ENCODE assay signal across 8 cellular contexts in the genomic region with DNA sequence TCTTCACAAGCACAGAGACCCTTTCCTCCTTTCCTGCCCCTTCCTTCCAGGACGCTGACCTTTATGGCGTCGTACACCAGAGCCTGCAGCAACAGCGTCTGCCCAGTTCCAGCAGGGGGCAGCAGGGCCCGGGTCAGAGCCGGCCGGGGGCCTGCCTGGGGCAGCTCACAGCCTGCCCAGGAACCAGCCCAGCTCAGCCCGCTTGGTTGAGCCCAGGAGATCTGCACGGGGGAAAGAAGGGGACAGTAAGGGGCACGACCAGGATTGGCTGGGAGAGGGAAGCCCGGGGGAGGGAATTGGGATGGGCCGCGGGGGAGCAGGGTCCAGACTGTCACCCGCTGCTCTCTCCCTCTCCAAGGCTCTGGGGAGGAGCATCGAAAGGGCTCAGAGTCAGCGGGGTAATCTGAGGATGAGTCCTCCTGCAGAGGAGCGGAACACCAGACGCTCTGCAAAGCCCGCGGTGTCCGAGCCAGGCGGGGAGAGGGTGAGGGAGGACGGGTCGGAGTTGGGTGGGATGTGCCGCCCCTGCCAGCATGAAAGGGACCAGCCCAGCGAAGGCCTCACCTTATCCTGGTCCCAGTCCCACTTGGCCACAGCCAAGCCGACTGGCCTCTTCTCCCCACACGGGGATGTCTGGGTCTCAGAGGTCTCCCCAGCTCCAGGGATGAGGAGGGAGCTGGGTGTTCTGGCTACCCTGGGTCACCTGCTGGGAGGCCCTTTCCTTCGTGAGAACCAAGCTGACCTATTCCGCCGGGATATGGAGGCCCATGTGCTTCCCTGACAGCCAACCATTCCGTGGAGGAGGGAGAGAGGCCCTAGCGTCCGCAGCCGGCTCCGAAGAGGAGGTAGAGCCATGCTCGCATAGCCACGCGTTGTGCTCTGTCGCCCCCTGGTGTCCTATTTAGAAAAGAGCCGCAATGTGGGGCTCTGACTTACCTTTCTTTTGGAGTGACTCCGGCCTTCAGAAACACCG. TPM values are rescaled to one million over a fixed set of nuclear protein-coding genes. Genes with fewer than 3 reads are reported as not detected.
DNase-seq lines count a peak whose midpoint lies in the region; ATAC-seq and TF ChIP-seq lines count a peak whose summit lies in the region.

No MANE protein-coding gene starts in this region.

- DNase-seq in NCI-H1092 (lab: John Stamatoyannopoulos, UW), result peak; percentile 74
- peak; percentile 86 for DNase-seq in globus pallidus (ENCODE audit: low spot score)
- DNase-seq in omental fat pad (ENCODE audit: low spot score), result peak; percentile 79
- peak; percentile 89 to 90 for DNase-seq in suprapubic skin (ENCODE audit: low spot score in 2 of 2)

- peak overlapping the region in 6 of 11 experiments; percentile 3 to 46 (median 24); a peak in 8 of 22 replicates for H3K27ac ChIP-seq in BLaER1 treated with 17β-estradiol and CSF1 and Interleukin-3, amounts not matched to agents 10 nM and 100 nM
- no peak overlapping the region for H3K27ac ChIP-seq in suprapubic skin

- H4K20me1 ChIP-seq in BLaER1 treated with 17β-estradiol and CSF1 and Interleukin-3, amounts not matched to agents 10 nM and 100 nM, result peaks cover 0 to 10% (median 0%) of the 10 kb centered on the region in 11 experiments; a peak in 3 of 22 replicates

- H3K9ac ChIP-seq in BLaER1 treated with 17β-estradiol and CSF1 and Interleukin-3, amounts not matched to agents 10 nM and 100 nM, result peak overlapping the region; percentile 37 to 74 (median 62); a peak in 21 of 22 replicates

- H3K4me1 Mint-ChIP-seq in activated naive CD4-positive, alpha-beta T cell treated with anti-CD3 and anti-CD28 coated beads, Interleukin-2, amount 50 U/mL, for 24 hours, result peaks cover 3% of the 10 kb centered on the region

- no peak for TF ChIP-seq POLR2A in suprapubic skin (IDR thresholded peaks at IDR 0.05)

- H3K27me3 ChIP-seq in BLaER1 treated with 17β-estradiol and CSF1 and Interleukin-3, amounts not matched to agents 10 nM and 100 nM, result peaks cover 8 to 33% (median 21%) of the 10 kb centered on the region in 11 experiments
- peaks cover 11% of the 10 kb centered on the region for H3K27me3 ChIP-seq in suprapubic skin

- no peaks in the 10 kb centered on the region for H3K36me3 ChIP-seq in BLaER1 treated with 17β-estradiol and CSF1 and Interleukin-3, amounts not matched to agents 10 nM and 100 nM
- no peaks in the 10 kb centered on the region for H3K36me3 ChIP-seq in suprapubic skin

- peak in 2 of 3 donors; percentile 25 to 65 for TF ChIP-seq CTCF in omental fat pad (IDR thresholded peaks at IDR 0.05)
- peak; percentile 64 to 83 for TF ChIP-seq CTCF in suprapubic skin (IDR thresholded peaks at IDR 0.05)

- H3K4me2 ChIP-seq in BLaER1 treated with 17β-estradiol and CSF1 and Interleukin-3, amounts not matched to agents 10 nM and 100 nM, result peak overlapping the region; percentile 95 to 100 (median 98)

- peak overlapping the region; percentile 52 to 72 (median 58) for H3K4me3 ChIP-seq in BLaER1 treated with 17β-estradiol and CSF1 and Interleukin-3, amounts not matched to agents 10 nM and 100 nM
- H3K4me3 ChIP-seq in suprapubic skin, result peak overlapping the region; percentile 46

- no peaks in the 10 kb centered on the region for H3K36me3 Mint-ChIP-seq in activated naive CD4-positive, alpha-beta T cell treated with anti-CD3 and anti-CD28 coated beads, Interleukin-2, amount 50 U/mL, for 24 hours

- peaks cover 9% of the 10 kb centered on the region for H3K27me3 Mint-ChIP-seq in activated naive CD4-positive, alpha-beta T cell treated with anti-CD3 and anti-CD28 coated beads, Interleukin-2, amount 50 U/mL, for 24 hours

- no peak for TF ChIP-seq EP300 in suprapubic skin (IDR thresholded peaks at IDR 0.05)

- peak overlapping the region; percentile 70 for H3K27ac Mint-ChIP-seq in activated naive CD4-positive, alpha-beta T cell treated with anti-CD3 and anti-CD28 coated beads, Interleukin-2, amount 50 U/mL, for 24 hours

- H3K9me3 Mint-ChIP-seq in activated naive CD4-positive, alpha-beta T cell treated with anti-CD3 and anti-CD28 coated beads, Interleukin-2, amount 50 U/mL, for 24 hours, result no peaks in the 10 kb centered on the region

- H3K4me1 ChIP-seq in BLaER1 treated with 17β-estradiol and CSF1 and Interleukin-3, amounts not matched to agents 10 nM and 100 nM, result peaks cover 7 to 15% (median 13%) of the 10 kb centered on the region in 10 experiments; a peak in 18 of 20 replicates
- peaks cover 16% of the 10 kb centered on the region for H3K4me1 ChIP-seq in suprapubic skin

- 14% methylated on average over 28 of the region's 43 CpGs for WGBS in suprapubic skin

- H3K9me3 ChIP-seq in BLaER1 treated with 17β-estradiol and CSF1 and Interleukin-3, amounts not matched to agents 10 nM and 100 nM (replicated peaks in 1 of 11), result no peaks in the 10 kb centered on the region
- no peaks in the 10 kb centered on the region for H3K9me3 ChIP-seq in suprapubic skin

- H3K4me3 Mint-ChIP-seq in activated naive CD4-positive, alpha-beta T cell treated with anti-CD3 and anti-CD28 coated beads, Interleukin-2, amount 50 U/mL, for 24 hours, result peak overlapping the region; percentile 90

- ATAC-seq in GM21447 (IDR thresholded peaks at IDR 0.05; ENCODE audit: unreplicated experiment) (peak; percentile 69), SK-N-SH treated with all-trans-retinoic acid at 6 μM for 48 hours (peak; percentile 94), omental fat pad (ENCODE audit: low FRiP score) (peak; percentile 87)

TF ChIP-seq in SK-N-SH treated with all-trans-retinoic acid at 6 μM for 48 hours, 23 proteins besides CTCF, POLR2A, EP300 and RAD21:
- TF ChIP-seq ZFP30 (CRISPR knock-in tag; IDR thresholded peaks at IDR 0.05) (no peak), TCF4 (CRISPR knock-in tag; IDR thresholded peaks at IDR 0.05; ENCODE audit: borderline replicate concordance) (no peak), CSDC2 (CRISPR knock-in tag; IDR thresholded peaks at IDR 0.05) (no peak), ZNF70 (CRISPR knock-in tag; IDR thresholded peaks at IDR 0.05) (no peak), BACH2 (CRISPR knock-in tag; IDR thresholded peaks at IDR 0.05; ENCODE audit: borderline replicate concordance) (no peak), ZFP3 (CRISPR knock-in tag; IDR thresholded peaks at IDR 0.05) (no peak), GLIS3 (CRISPR knock-in tag; IDR thresholded peaks at IDR 0.05) (no peak), TOX (CRISPR knock-in tag; IDR thresholded peaks at IDR 0.05; ENCODE audit: borderline replicate concordance) (no peak), ZNF565 (CRISPR knock-in tag; conservative IDR thresholded peaks at IDR 0.05; ENCODE audit: low read depth) (no peak)
- TF ChIP-seq, protein P1, sequence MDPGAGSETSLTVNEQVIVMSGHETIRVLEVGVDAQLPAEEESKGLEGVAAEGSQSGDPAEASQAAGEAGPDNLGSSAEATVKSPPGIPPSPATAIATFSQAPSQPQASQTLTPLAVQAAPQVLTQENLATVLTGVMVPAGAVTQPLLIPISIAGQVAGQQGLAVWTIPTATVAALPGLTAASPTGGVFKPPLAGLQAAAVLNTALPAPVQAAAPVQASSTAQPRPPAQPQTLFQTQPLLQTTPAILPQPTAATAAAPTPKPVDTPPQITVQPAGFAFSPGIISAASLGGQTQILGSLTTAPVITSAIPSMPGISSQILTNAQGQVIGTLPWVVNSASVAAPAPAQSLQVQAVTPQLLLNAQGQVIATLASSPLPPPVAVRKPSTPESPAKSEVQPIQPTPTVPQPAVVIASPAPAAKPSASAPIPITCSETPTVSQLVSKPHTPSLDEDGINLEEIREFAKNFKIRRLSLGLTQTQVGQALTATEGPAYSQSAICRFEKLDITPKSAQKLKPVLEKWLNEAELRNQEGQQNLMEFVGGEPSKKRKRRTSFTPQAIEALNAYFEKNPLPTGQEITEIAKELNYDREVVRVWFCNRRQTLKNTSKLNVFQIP (CRISPR knock-in tag; IDR thresholded peaks at IDR 0.05; ENCODE audit: borderline replicate concordance, low read depth), result no peak
- TF ChIP-seq, protein P2, sequence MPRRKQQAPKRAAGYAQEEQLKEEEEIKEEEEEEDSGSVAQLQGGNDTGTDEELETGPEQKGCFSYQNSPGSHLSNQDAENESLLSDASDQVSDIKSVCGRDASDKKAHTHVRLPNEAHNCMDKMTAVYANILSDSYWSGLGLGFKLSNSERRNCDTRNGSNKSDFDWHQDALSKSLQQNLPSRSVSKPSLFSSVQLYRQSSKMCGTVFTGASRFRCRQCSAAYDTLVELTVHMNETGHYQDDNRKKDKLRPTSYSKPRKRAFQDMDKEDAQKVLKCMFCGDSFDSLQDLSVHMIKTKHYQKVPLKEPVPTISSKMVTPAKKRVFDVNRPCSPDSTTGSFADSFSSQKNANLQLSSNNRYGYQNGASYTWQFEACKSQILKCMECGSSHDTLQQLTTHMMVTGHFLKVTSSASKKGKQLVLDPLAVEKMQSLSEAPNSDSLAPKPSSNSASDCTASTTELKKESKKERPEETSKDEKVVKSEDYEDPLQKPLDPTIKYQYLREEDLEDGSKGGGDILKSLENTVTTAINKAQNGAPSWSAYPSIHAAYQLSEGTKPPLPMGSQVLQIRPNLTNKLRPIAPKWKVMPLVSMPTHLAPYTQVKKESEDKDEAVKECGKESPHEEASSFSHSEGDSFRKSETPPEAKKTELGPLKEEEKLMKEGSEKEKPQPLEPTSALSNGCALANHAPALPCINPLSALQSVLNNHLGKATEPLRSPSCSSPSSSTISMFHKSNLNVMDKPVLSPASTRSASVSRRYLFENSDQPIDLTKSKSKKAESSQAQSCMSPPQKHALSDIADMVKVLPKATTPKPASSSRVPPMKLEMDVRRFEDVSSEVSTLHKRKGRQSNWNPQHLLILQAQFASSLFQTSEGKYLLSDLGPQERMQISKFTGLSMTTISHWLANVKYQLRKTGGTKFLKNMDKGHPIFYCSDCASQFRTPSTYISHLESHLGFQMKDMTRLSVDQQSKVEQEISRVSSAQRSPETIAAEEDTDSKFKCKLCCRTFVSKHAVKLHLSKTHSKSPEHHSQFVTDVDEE (CRISPR knock-in tag; IDR thresholded peaks at IDR 0.05), result no peak

RNA-seq across cellular contexts. Expression of a gene that starts 7.4 kb away (rescaled TPM):
- total RNA-seq in omental fat pad, result not detected
- total RNA-seq in suprapubic skin, result not detected

RNA-seq across cellular contexts. Expression of a gene that starts 37.6 kb away (rescaled TPM):
- 10 to 100 TPM in 1 of 4 donors, 1 to 10 TPM in 1, under 1 TPM in 2; 0.25 to 11.3 (median 1.1) TPM for total RNA-seq in omental fat pad
- total RNA-seq in suprapubic skin, result 1 to 10 TPM in 1 of 4 donors, under 1 TPM in 3; 0.16 to 1.4 (median 0.35) TPM
